21 cellular contexts compared by ENCODE assay signal in genomic region chr13:40316301-40316700, GRCh38.
DNase-seq lines count a peak whose midpoint lies in the region; ATAC-seq and TF ChIP-seq lines count a peak whose summit lies in the region.
"Had no signal": no experiment of that assay in that cellular context is flagged by ENCODE, and none has a peak within 500 bp of the region (broad histone marks: within the 10 kb centered on the region; RNA-seq: fewer than 3 reads in every experiment).

No MANE protein-coding gene starts in this region.

- DNase-seq in T-helper 1 cell = no peak
- peak; percentile 41 for DNase-seq in activated CD8-positive, alpha-beta T cell treated with anti-CD3 and anti-CD28 coated beads for 36 hours
- DNase-seq in central memory CD8-positive, alpha-beta T cell (ENCODE audit: low spot score in 2 of 2) = no peak
- peak; percentile 32 for DNase-seq in stimulated activated CD4-positive, alpha-beta T cell treated with anti-CD3 and anti-CD28 coated beads, Interleukin-4, amount 100 ng/mL, for 24 hours
- no peak for DNase-seq in esophagus squamous epithelium (lab: John Stamatoyannopoulos, UW)
- DNase-seq: activated B cell treated with CpG ODN at 0.5 μM for 24 hours; central memory CD4-positive, alpha-beta T cell; DMS153; H7; kidney; mesenchymal stem cell; NCI-H1105 treated with DMSO at 0.1 percent for 48 hours; NCI-H774; retina; RPMI8226; transverse colon had no signal

- no peaks in the 10 kb centered on the region for H3K27me3 Mint-ChIP-seq in T-helper 1 cell treated with Interleukin-12 subunit alpha and Interleukin-12 subunit beta and Interleukin-4 antibody, amounts not matched to agents 30 μg/mL and 1 μg/mL, for 36 hours (ENCODE audit: low read depth)
- no peaks in the 10 kb centered on the region for H3K27me3 Mint-ChIP-seq in activated CD8-positive, alpha-beta T cell treated with anti-CD3 and anti-CD28 coated beads for 36 hours
- H3K27me3 Mint-ChIP-seq in central memory CD8-positive, alpha-beta T cell = no peaks in the 10 kb centered on the region
- H3K27me3 Mint-ChIP-seq: activated B cell treated with CpG ODN at 0.5 μM for 24 hours had no signal

- CTCF ChIA-PET in activated CD8-positive, alpha-beta T cell treated with anti-CD3 and anti-CD28 coated beads for 36 hours (lab: Charles Lee) = no interaction called here

- peaks cover 62% of the 10 kb centered on the region for H3K4me1 Mint-ChIP-seq in T-helper 1 cell treated with Interleukin-12 subunit alpha and Interleukin-12 subunit beta and Interleukin-4 antibody, amounts not matched to agents 30 μg/mL and 1 μg/mL, for 36 hours (ENCODE audit: low read depth)
- H3K4me1 Mint-ChIP-seq in activated CD8-positive, alpha-beta T cell treated with anti-CD3 and anti-CD28 coated beads for 36 hours (ENCODE audit: low read depth) = peaks cover 57% of the 10 kb centered on the region
- H3K4me1 Mint-ChIP-seq in central memory CD8-positive, alpha-beta T cell = peaks cover 45% of the 10 kb centered on the region

- H3K27me3 ChIP-seq in esophagus squamous epithelium = peaks cover 0 to 16% (median 0%) of the 10 kb centered on the region in 4 donors
- H3K27me3 ChIP-seq: hepatocyte, transverse colon had no signal

- no peak for TF ChIP-seq POLR2A in esophagus squamous epithelium (IDR thresholded peaks at IDR 0.05)

- H3K4me1 ChIP-seq in esophagus squamous epithelium = peaks cover 0 to 24% (median 8%) of the 10 kb centered on the region in 3 donors
- H3K4me1 ChIP-seq: transverse colon had no signal

- POLR2A ChIA-PET in activated CD8-positive, alpha-beta T cell treated with anti-CD3 and anti-CD28 coated beads for 36 hours (lab: Charles Lee) = interaction anchor here (1.0 to 1.2 kb wide), 3 partner anchors 43 to 357 kb away, joined by 3 read pairs; no protein-coding TSS in a partner anchor

- peaks cover 5% of the 10 kb centered on the region for H3K9me3 Mint-ChIP-seq in T-helper 1 cell treated with Interleukin-12 subunit alpha and Interleukin-12 subunit beta and Interleukin-4 antibody, amounts not matched to agents 30 μg/mL and 1 μg/mL, for 36 hours
- H3K9me3 Mint-ChIP-seq in activated CD8-positive, alpha-beta T cell treated with anti-CD3 and anti-CD28 coated beads for 36 hours = no peaks in the 10 kb centered on the region
- H3K9me3 Mint-ChIP-seq in central memory CD8-positive, alpha-beta T cell = no peaks in the 10 kb centered on the region
- H3K9me3 Mint-ChIP-seq: activated B cell treated with CpG ODN at 0.5 μM for 24 hours had no signal

- 74 to 76% methylated on average over 7 of the region's 7 CpGs for WGBS in esophagus squamous epithelium, 2 donors

- H3K27ac ChIP-seq in esophagus squamous epithelium = no peak overlapping the region
- H3K27ac ChIP-seq: 22Rv1, hepatocyte, transverse colon had no signal

- no peaks in the 10 kb centered on the region for H3K36me3 ChIP-seq in esophagus squamous epithelium
- H3K36me3 ChIP-seq: transverse colon had no signal

- no peaks in the 10 kb centered on the region for H3K9me3 ChIP-seq in esophagus squamous epithelium
- H3K9me3 ChIP-seq: transverse colon had no signal

- peaks cover 7% of the 10 kb centered on the region for H3K36me3 Mint-ChIP-seq in T-helper 1 cell treated with Interleukin-12 subunit alpha and Interleukin-12 subunit beta and Interleukin-4 antibody, amounts not matched to agents 30 μg/mL and 1 μg/mL, for 36 hours (ENCODE audit: low read depth)
- no peaks in the 10 kb centered on the region for H3K36me3 Mint-ChIP-seq in activated CD8-positive, alpha-beta T cell treated with anti-CD3 and anti-CD28 coated beads for 36 hours (ENCODE audit: low read depth)
- peaks cover 1% of the 10 kb centered on the region for H3K36me3 Mint-ChIP-seq in central memory CD8-positive, alpha-beta T cell (ENCODE audit: insufficient read depth)

- peak overlapping the region; percentile 95 for H3K27ac Mint-ChIP-seq in T-helper 1 cell treated with Interleukin-12 subunit alpha and Interleukin-12 subunit beta and Interleukin-4 antibody, amounts not matched to agents 30 μg/mL and 1 μg/mL, for 36 hours
- peak overlapping the region; percentile 74 for H3K27ac Mint-ChIP-seq in activated CD8-positive, alpha-beta T cell treated with anti-CD3 and anti-CD28 coated beads for 36 hours
- peak overlapping the region; percentile 81 for H3K27ac Mint-ChIP-seq in central memory CD8-positive, alpha-beta T cell (ENCODE audit: low read depth)
- H3K27ac Mint-ChIP-seq: activated B cell treated with CpG ODN at 0.5 μM for 24 hours had no signal

- ATAC-seq in activated CD8-positive, alpha-beta T cell treated with anti-CD3 and anti-CD28 coated beads for 36 hours = peak; percentile 32
- no peak for ATAC-seq in central memory CD8-positive, alpha-beta T cell (replicated peaks; ENCODE audit: extremely low read depth, poor library complexity, severe bottlenecking)
- ATAC-seq in HG02759 (IDR thresholded peaks at IDR 0.05; ENCODE audit: unreplicated experiment) (no peak), HG02763 (IDR thresholded peaks at IDR 0.05; ENCODE audit: unreplicated experiment) (no peak)

- intact Hi-C loops in activated CD8-positive, alpha-beta T cell treated with anti-CD3 and anti-CD28 coated beads for 36 hours (cut with micrococcal nuclease) = no loop called here
- intact Hi-C loops in esophagus squamous epithelium (cut with DNase I) = no loop called here

- H3K4me3 ChIP-seq in esophagus squamous epithelium = no peak overlapping the region
- H3K4me3 ChIP-seq: hepatocyte, transverse colon had no signal

- peak overlapping the region; percentile 25 for H3K4me3 Mint-ChIP-seq in T-helper 1 cell treated with Interleukin-12 subunit alpha and Interleukin-12 subunit beta and Interleukin-4 antibody, amounts not matched to agents 30 μg/mL and 1 μg/mL, for 36 hours
- H3K4me3 Mint-ChIP-seq in activated CD8-positive, alpha-beta T cell treated with anti-CD3 and anti-CD28 coated beads for 36 hours = no peak overlapping the region
- H3K4me3 Mint-ChIP-seq in central memory CD8-positive, alpha-beta T cell = no peak overlapping the region
- H3K4me3 Mint-ChIP-seq: activated B cell treated with CpG ODN at 0.5 μM for 24 hours had no signal

- no peak for TF ChIP-seq CTCF in activated CD8-positive, alpha-beta T cell treated with anti-CD3 and anti-CD28 coated beads for 36 hours (IDR thresholded peaks at IDR 0.05)
- TF ChIP-seq CTCF in esophagus squamous epithelium (IDR thresholded peaks at IDR 0.05) = no peak

Comparison
In these comparisons a context has a peak if more than half of its experiments do, and no peak if none do; other contexts are left out.
1. DNase-seq: peak in activated CD8-positive, alpha-beta T cell treated with anti-CD3 and anti-CD28 coated beads for 36 hours (single experiment) and stimulated activated CD4-positive, alpha-beta T cell treated with anti-CD3 and anti-CD28 coated beads, Interleukin-4, amount 100 ng/mL, for 24 hours (single experiment); none in T-helper 1 cell (0 of 5), central memory CD8-positive, alpha-beta T cell (0 of 2) and esophagus squamous epithelium (single experiment).
2. Peak in every context shown above with its lines, with median percentiles within 50 percentile points of each other: H3K27ac Mint-ChIP-seq.